1 cellular context compared by ENCODE assay signal in the genomic region with DNA sequence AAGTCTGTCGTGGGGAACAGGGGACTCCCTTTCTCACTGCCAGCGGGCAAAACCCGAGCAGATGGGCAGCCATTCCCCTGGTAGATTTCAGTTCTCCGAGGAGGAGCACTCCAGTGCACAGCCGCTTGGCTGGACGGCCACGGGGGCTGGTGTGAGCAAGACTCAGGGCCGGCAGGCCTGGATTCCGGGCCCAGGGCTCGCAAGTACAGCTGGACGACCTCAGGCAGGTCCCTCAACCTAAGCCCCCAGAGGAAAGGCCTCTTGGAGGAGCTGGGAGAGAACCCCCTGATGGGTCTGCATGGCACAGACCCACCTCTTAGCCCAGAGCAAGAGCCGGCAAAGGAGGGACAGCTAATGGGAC.
TF ChIP-seq lines count a peak whose summit lies in the region.

No MANE protein-coding gene starts in this region.

TF ChIP-seq in H1, 55 proteins besides CTCF, POLR2A, EP300 and RAD21:
- no peak for TF ChIP-seq ATF3 (IDR thresholded peaks at IDR 0.05; ENCODE audit: insufficient read depth, low read depth, low read length)
- no peak for TF ChIP-seq SP4 (IDR thresholded peaks at IDR 0.05; ENCODE audit: low read length)
- TF ChIP-seq EGR1 (IDR thresholded peaks at IDR 0.05; ENCODE audit: borderline replicate concordance, low read depth, low read length), result no peak
- no peak for TF ChIP-seq CREB1 (IDR thresholded peaks at IDR 0.05)
- no peak for TF ChIP-seq TEAD4 (IDR thresholded peaks at IDR 0.05; ENCODE audit: low read depth, low read length)
- no peak for TF ChIP-seq RBBP5 (IDR thresholded peaks at IDR 0.05; ENCODE audit: borderline replicate concordance, low read depth, low read length)
- no peak for TF ChIP-seq SIX5 (IDR thresholded peaks at IDR 0.05; ENCODE audit: low read depth, low read length)
- TF ChIP-seq RFX5 (IDR thresholded peaks at IDR 0.05; ENCODE audit: borderline replicate concordance, low read depth, low read length), result no peak
- TF ChIP-seq, protein P1, sequence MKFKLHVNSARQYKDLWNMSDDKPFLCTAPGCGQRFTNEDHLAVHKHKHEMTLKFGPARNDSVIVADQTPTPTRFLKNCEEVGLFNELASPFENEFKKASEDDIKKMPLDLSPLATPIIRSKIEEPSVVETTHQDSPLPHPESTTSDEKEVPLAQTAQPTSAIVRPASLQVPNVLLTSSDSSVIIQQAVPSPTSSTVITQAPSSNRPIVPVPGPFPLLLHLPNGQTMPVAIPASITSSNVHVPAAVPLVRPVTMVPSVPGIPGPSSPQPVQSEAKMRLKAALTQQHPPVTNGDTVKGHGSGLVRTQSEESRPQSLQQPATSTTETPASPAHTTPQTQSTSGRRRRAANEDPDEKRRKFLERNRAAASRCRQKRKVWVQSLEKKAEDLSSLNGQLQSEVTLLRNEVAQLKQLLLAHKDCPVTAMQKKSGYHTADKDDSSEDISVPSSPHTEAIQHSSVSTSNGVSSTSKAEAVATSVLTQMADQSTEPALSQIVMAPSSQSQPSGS (IDR thresholded peaks at IDR 0.05; ENCODE audit: low read length), result no peak
- no peak for TF ChIP-seq NRF1 (IDR thresholded peaks at IDR 0.05; ENCODE audit: low read depth, low read length)
- no peak for TF ChIP-seq RNF2 (IDR thresholded peaks at IDR 0.05; ENCODE audit: borderline replicate concordance, low read depth, low read length, missing control alignments, poor library complexity, severe bottlenecking)
- TF ChIP-seq JUND (IDR thresholded peaks at IDR 0.05; ENCODE audit: low read length), result no peak
TF ChIP-seq in H1: peak in this region for 0.
